Comparison of ENCODE assay signal across 8 cellular contexts in genomic region chr16:57260294-57260929, GRCh38. TPM values are rescaled to one million over a fixed set of nuclear protein-coding genes. Genes with fewer than 3 reads are reported as not detected.
DNase-seq lines count a peak whose midpoint lies in the region; ATAC-seq and TF ChIP-seq lines count a peak whose summit lies in the region.

No MANE protein-coding gene starts in this region.

- peaks cover 4% of the 10 kb centered on the region for H3K27me3 Mint-ChIP-seq in GM23338 (ENCODE audit: insufficient read depth, low read depth, poor library complexity)

- TF ChIP-seq CTCF in A673 (conservative IDR thresholded peaks at IDR 0.05; ENCODE audit: low read depth, low read length) (no peak), GM23338 (conservative IDR thresholded peaks at IDR 0.05; ENCODE audit: low read depth in 2 of 2) (no peak)

- H4K20me1 ChIP-seq in GM23338 (replicated peaks; ENCODE audit: insufficient read depth): no peaks in the 10 kb centered on the region

- H3K4me3 ChIP-seq in A673 (ENCODE audit: low read depth, low read length, poor library complexity, severe bottlenecking) (no peak overlapping the region), GM23338 (no peak overlapping the region)

- CTCF ChIA-PET in A673 (lab: Charles Lee): interaction anchor here (0.6 kb wide), 1 partner anchor 10 kb away, joined by 3 read pairs; no protein-coding TSS in a partner anchor

- intact Hi-C loops in A673 (cut with micrococcal nuclease; ENCODE audit: unreplicated experiment) (no loop called here), posterior vena cava (cut with DNase I) (no loop called here)

- H2AFZ ChIP-seq in GM23338: peak overlapping the region; percentile 97

- peak overlapping the region; percentile 93 for H3K27ac Mint-ChIP-seq in GM23338

- no peak overlapping the region for H3K27ac ChIP-seq in A673 (ENCODE audit: low read depth, low read length, poor library complexity, severe bottlenecking)
- peak overlapping the region; percentile 74 for H3K27ac ChIP-seq in GM23338 (ENCODE audit: low read depth)

- no peaks in the 10 kb centered on the region for H3K9me3 Mint-ChIP-seq in GM23338

- ATAC-seq in GM23338 (peak; percentile 72), GM19467 (IDR thresholded peaks at IDR 0.05; ENCODE audit: unreplicated experiment) (no peak), GM19397 (IDR thresholded peaks at IDR 0.05; ENCODE audit: unreplicated experiment) (no peak)

- POLR2A ChIA-PET in A673 (lab: Charles Lee; ENCODE audit: low non-redundant PET): no interaction called here

- H3K9me2 ChIP-seq in GM23338 (ENCODE audit: insufficient read depth): no peaks in the 10 kb centered on the region

- H3K9me3 ChIP-seq in A673 (ENCODE audit: low read depth, low read length, poor library complexity, severe bottlenecking): no peaks in the 10 kb centered on the region

- BruUV-seq in A673 (replicated peaks; lab: Mats Ljungman, UMichigan): no TSS peak

- H3K4me2 ChIP-seq in GM23338: peak overlapping the region; percentile 61

- no peaks in the 10 kb centered on the region for H3K36me3 Mint-ChIP-seq in GM23338 (ENCODE audit: low read depth)

- DNase-seq in A673 (ENCODE audit: low spot score) (peak; percentile 77), GM23338 (ENCODE audit: low spot score) (peak; percentile 79), glomerular endothelial cell (ENCODE audit: extremely low read depth, low read depth, low spot score) (peak; percentile 95), posterior vena cava (ENCODE audit: low spot score) (peak; percentile 68), NCI-H2029 (lab: John Stamatoyannopoulos, UW) (no peak)
- DNase-seq in activated CD8-positive, alpha-beta memory T cell treated with anti-CD3 and anti-CD28 coated beads, Interleukin-2, amount 50 U/mL, for 48 hours: peak; percentile 57

- H3K4me3 Mint-ChIP-seq in GM23338: peak overlapping the region; percentile 55

- H3K4me1 ChIP-seq in A673 (ENCODE audit: insufficient read depth, low read length, poor library complexity, severe bottlenecking) (peaks cover 9% of the 10 kb centered on the region), GM23338 (ENCODE audit: insufficient read depth) (peaks cover 7% of the 10 kb centered on the region)

- H3K27me3 ChIP-seq in A673 (replicated peaks; ENCODE audit: insufficient read depth, low read depth, low read length, poor library complexity) (no peaks in the 10 kb centered on the region), GM23338 (ENCODE audit: insufficient read depth) (no peaks in the 10 kb centered on the region)

- peaks cover 13% of the 10 kb centered on the region for H3K4me1 Mint-ChIP-seq in GM23338

- H3K36me3 ChIP-seq in A673 (ENCODE audit: insufficient read depth, low read length, poor library complexity, severe bottlenecking) (no peaks in the 10 kb centered on the region), GM23338 (ENCODE audit: insufficient read depth) (no peaks in the 10 kb centered on the region)

- no peaks in the 10 kb centered on the region for H3K79me2 ChIP-seq in GM23338 (replicated peaks; ENCODE audit: insufficient read depth)

- no peaks in the 10 kb centered on the region for H3F3A ChIP-seq in GM23338 (replicated peaks; ENCODE audit: low read depth)

TF ChIP-seq in GM23338, 12 proteins besides CTCF, POLR2A, EP300 and RAD21 (continues in another document):
- TF ChIP-seq EZH2 (IDR thresholded peaks at IDR 0.05; ENCODE audit: low read depth, unreplicated experiment) (no peak), JUNB (IDR thresholded peaks at IDR 0.05; ENCODE audit: unreplicated experiment) (no peak), NANOG (IDR thresholded peaks at IDR 0.05; ENCODE audit: borderline replicate concordance) (no peak), EZH2phosphoT487 (IDR thresholded peaks at IDR 0.05; ENCODE audit: unreplicated experiment) (no peak), POLR2AphosphoS5 (IDR thresholded peaks at IDR 0.05; ENCODE audit: low read depth) (no peak), ETS1 (IDR thresholded peaks at IDR 0.05) (no peak), ZNF462 (CRISPR knock-in tag; IDR thresholded peaks at IDR 0.05) (no peak), STAT1 (IDR thresholded peaks at IDR 0.05; ENCODE audit: unreplicated experiment) (no peak), CREB1 (CRISPR knock-in tag; IDR thresholded peaks at IDR 0.05; ENCODE audit: low read depth) (no peak), ZNF331 (CRISPR knock-in tag; IDR thresholded peaks at IDR 0.05; ENCODE audit: low read depth) (no peak)

RNA-seq across cellular contexts. Expression of gene ARL2BP, which starts 15.4 kb away (rescaled TPM):
- total RNA-seq in A673 (2021) (33.1 and 35.1 TPM in 2 replicates), glomerular endothelial cell (103 and 116 TPM in 2 replicates), posterior vena cava (10 to 100 TPM; 48.4 to 49.6 TPM)
- 13.2 and 13.4 TPM in 2 replicates for total RNA-seq in GM23338 (2014; rRNA removed; shearing (Covaris generic))
- polyA plus RNA-seq in GM23338 (2016; fragmentation: Nextera tagmentation; extraction: Ambion mirVana): 10.3 and 10.9 TPM in 2 replicates

RNA-seq across cellular contexts. Expression of gene PLLP, which starts 24.1 kb away (rescaled TPM):
- total RNA-seq in A673 (2021): 1.1 and 1.5 TPM in 2 replicates
- total RNA-seq in GM23338 (2014; rRNA removed; shearing (Covaris generic)): 2.1 and 6.1 TPM in 2 replicates
- polyA plus RNA-seq in GM23338 (2016; fragmentation: Nextera tagmentation; extraction: Ambion mirVana): 1.3 and 1.9 TPM in 2 replicates
- total RNA-seq in glomerular endothelial cell: 3.5 and 15.9 TPM in 2 replicates
- 1 to 10 TPM; 1.7 to 3.8 TPM for total RNA-seq in posterior vena cava
